ENCODE assay signal across 7 cellular contexts in the genomic region with DNA sequence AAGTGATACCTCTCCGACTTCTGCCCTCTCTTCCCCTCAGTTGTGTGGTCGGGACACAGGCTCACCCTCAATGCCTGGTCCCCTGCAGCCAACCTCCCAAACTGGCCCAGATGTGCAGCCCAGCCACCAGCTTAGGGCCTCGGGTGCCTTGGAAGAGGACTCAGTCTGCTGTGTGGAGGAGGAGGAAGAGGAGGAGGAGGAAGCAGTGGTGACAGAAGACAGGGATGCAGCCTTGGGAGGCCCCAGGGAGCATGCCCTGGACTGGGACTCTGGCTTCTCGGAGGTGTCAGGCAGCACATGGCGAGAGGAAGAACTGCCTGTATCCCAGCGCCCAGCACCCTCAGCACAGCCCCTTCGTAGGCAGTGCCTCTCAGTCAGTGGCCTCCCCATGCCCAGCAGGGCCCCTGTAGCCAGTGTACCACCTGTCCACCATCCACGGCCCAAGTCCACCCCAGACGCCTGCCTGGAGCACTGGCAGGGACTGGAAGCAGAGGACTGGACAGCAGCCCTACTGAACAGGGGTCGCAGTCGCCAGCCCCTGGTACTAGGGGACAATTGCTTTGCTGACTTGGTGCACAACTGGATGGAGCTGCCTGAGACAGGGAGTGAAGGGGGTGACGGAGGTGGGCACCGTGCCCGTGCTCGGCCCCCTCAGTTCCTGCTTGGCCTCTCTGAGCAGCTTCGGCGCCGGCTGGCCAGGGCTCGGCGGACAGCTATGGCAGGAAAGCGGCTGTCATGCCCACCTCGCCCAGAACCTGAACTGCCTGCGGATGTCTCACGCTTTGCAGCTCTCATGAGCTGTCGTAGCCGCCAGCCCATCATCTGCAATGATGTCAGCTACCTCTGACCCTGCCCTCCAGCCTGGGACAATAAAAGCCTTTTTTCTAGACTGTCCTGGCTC. TPM values are rescaled to one million over a fixed set of nuclear protein-coding genes. Genes with fewer than 3 reads are reported as not detected.
DNase-seq lines count a peak whose midpoint lies in the region; ATAC-seq and TF ChIP-seq lines count a peak whose summit lies in the region.
"Had no signal": no experiment of that assay in that cellular context is flagged by ENCODE, and none has a peak within 500 bp of the region (broad histone marks: within the 10 kb centered on the region; RNA-seq: fewer than 3 reads in every experiment).

No MANE protein-coding gene starts in this region.

- peaks cover 30% of the 10 kb centered on the region for H3K27me3 ChIP-seq in iPS-18a (ENCODE audit: control insufficient read depth, insufficient read depth, low read length)

- no peaks in the 10 kb centered on the region for H3K36me3 ChIP-seq in iPS-18a (ENCODE audit: control insufficient read depth, low read depth, low read length)

- H3K9ac ChIP-seq in iPS-18a (ENCODE audit: low read length): no peak overlapping the region

- H3K4me3 ChIP-seq in AG09309 (ENCODE audit: control insufficient read depth, low read depth, low read length) (peak overlapping the region; percentile 96), iPS-18a (ENCODE audit: low read length) (peak overlapping the region; percentile 79)

- in situ Hi-C loops in SK-MEL-5 (cut with HindIII; ENCODE audit: low pct_unique_long_range_greater_than_20kb, low sequenced_read_pairs): no loop called here
- in situ Hi-C loops in ACHN (cut with HindIII; ENCODE audit: low pct_ligation_motif_present, low pct_unique_long_range_greater_than_20kb, low sequenced_read_pairs): no loop called here

- no peak overlapping the region for H3K27ac ChIP-seq in iPS-18a (ENCODE audit: low read length)

- no peaks in the 10 kb centered on the region for H3K9me3 ChIP-seq in iPS-18a (ENCODE audit: control insufficient read depth, low read depth, low read length)

- H3K4me1 ChIP-seq in iPS-18a (ENCODE audit: control insufficient read depth, low read depth, low read length): peaks cover 13% of the 10 kb centered on the region

- no peak for TF ChIP-seq CTCF in AG09309 (IDR thresholded peaks at IDR 0.05; ENCODE audit: control insufficient read depth, insufficient read depth, low read depth, low read length, missing control alignments)

- no peak for ATAC-seq in HG03571 (IDR thresholded peaks at IDR 0.05; ENCODE audit: unreplicated experiment)

- DNase-seq in AG09309 (ENCODE audit: low read depth) (no peak), SK-MEL-5 (ENCODE audit: low read depth, low spot score) (peak; percentile 23), SHP77 treated with DMSO at 0.1 percent for 48 hours (lab: John Stamatoyannopoulos, UW) (no peak), ACHN (no peak)

RNA-seq across cellular contexts. Expression of a gene that starts 1.3 kb away (rescaled TPM):
- 3.4 and 6.9 TPM in 2 replicates for total RNA-seq in SK-MEL-5 (2014; rRNA removed; shearing (Covaris generic))
- polyA plus RNA-seq in SK-MEL-5 (2015; cell fraction: cytosol; rRNA removed): 2.0 and 4.3 TPM in 2 replicates
- polyA plus RNA-seq in SK-MEL-5 (2015; cell fraction: nucleus; rRNA removed): 1.8 and 2.8 TPM in 2 replicates

RNA-seq across cellular contexts. Expression of a gene that starts 4.7 kb away (rescaled TPM):
- not detected in 2 replicates for total RNA-seq in SK-MEL-5 (2014; rRNA removed; shearing (Covaris generic))
- not detected in 2 replicates for polyA plus RNA-seq in SK-MEL-5 (2015; cell fraction: cytosol; rRNA removed)
- polyA plus RNA-seq in SK-MEL-5 (2015; cell fraction: nucleus; rRNA removed): not detected in 2 replicates
- total RNA-seq: activated CD8-positive, alpha-beta memory T cell treated with anti-CD3 and anti-CD28 coated beads for 36 hours had no signal

RNA-seq across cellular contexts. Expression of a gene that starts 9.4 kb away (rescaled TPM):
- total RNA-seq in SK-MEL-5 (2014; rRNA removed; shearing (Covaris generic)): 1.8 and 4.1 TPM in 2 replicates
- 2.0 and 2.1 TPM in 2 replicates for polyA plus RNA-seq in SK-MEL-5 (2015; cell fraction: cytosol; rRNA removed)
- polyA plus RNA-seq in SK-MEL-5 (2015; cell fraction: nucleus; rRNA removed): 31.8 and 47.3 TPM in 2 replicates

RNA-seq across cellular contexts. Expression of a gene that starts 18.0 kb away (rescaled TPM):
- total RNA-seq in SK-MEL-5 (2014; rRNA removed; shearing (Covaris generic)): 22.8 and 25.6 TPM in 2 replicates
- polyA plus RNA-seq in SK-MEL-5 (2015; cell fraction: cytosol; rRNA removed): 41.8 and 47.1 TPM in 2 replicates
- polyA plus RNA-seq in SK-MEL-5 (2015; cell fraction: nucleus; rRNA removed): 14.5 and 24.8 TPM in 2 replicates

RNA-seq across cellular contexts. Expression of a gene that starts 52.0 kb away (rescaled TPM):
- total RNA-seq in SK-MEL-5 (2014; rRNA removed; shearing (Covaris generic)): 6.1 TPM in 2 replicates
- polyA plus RNA-seq in SK-MEL-5 (2015; cell fraction: cytosol; rRNA removed): 8.9 and 10.2 TPM in 2 replicates
- 55.2 and 72.7 TPM in 2 replicates for polyA plus RNA-seq in SK-MEL-5 (2015; cell fraction: nucleus; rRNA removed)
